In the genomic region with DNA sequence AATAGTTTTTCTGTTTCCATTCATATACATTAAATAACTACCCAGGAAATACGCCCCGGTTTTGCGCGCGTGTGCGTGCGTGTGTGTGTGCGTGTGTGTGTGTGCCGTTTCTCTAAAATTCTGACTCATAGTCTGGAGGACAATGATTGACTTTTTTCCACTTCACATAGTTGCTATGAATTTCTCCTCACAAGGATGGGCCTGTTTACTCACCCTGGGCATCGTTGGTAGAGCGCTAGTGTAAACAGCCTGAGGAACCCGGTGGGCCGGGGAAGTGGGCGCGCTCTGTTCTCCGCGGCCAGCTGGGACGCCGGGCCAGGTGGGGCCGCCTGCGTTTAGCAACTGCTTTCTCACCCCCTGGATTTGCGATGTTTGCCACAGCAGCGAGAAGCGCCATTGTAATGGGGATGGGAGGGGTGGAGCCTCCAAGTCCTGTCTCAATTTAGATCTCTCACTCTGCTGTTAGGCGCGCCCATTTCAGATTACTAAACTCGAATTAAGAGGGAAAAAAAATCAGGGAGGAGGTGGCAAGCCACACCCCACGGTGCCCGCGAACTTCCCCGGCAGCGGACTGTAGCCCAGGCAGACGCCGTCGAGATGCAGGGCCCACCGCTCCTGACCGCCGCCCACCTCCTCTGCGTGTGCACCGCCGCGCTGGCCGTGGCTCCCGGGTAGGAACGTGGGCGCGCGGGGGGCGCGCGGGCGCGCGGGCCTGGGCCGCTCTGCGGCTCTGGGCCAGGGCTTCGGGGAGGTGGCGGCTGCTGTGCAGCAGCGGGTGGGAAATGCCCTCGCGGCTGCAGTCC, we compare ENCODE assay signal across 8 cellular contexts. TPM values are rescaled to one million over a fixed set of nuclear protein-coding genes. Genes with fewer than 3 reads are reported as not detected.
DNase-seq lines count a peak whose midpoint lies in the region; ATAC-seq, FAIRE-seq and TF ChIP-seq lines count a peak whose summit lies in the region.

A gene (plus strand): TSS at position 585 of the 803 bp plus-strand sequence. CDS start 13 bp downstream, at position 598.

- CTCF ChIA-PET in BJ (lab: Yijun Ruan, JAX) = interaction anchor here (1.1 to 5.0 kb wide), 3 partner anchors 18 to 37 kb away, joined by 4 to 26 read pairs (median 4); no protein-coding TSS in a partner anchor

- H3K27ac ChIP-seq in RWPE2 (ENCODE audit: poor library complexity, severe bottlenecking) (peak within 1 kb of the TSS; percentile 99), pancreas (peak within 1 kb of the TSS in 1 of 4 donors; percentile 42), tibial nerve (peak within 1 kb of the TSS; percentile 54 to 89 (median 68))

- H3K4me1 ChIP-seq in RWPE2 (ENCODE audit: insufficient read depth, poor library complexity, severe bottlenecking) (peaks cover 34% of the 10 kb centered on the region), pancreas (no peaks in the 10 kb centered on the region), tibial nerve (peaks cover 0 to 22% (median 4%) of the 10 kb centered on the region in 4 donors)

- no peaks in the 10 kb centered on the region for H3K36me3 ChIP-seq in BJ (ENCODE audit: control insufficient read depth, insufficient read depth, low read length)
- H3K36me3 ChIP-seq in RWPE2 (ENCODE audit: low read depth) = peaks cover 31% of the 10 kb centered on the region
- no peaks in the 10 kb centered on the region for H3K36me3 ChIP-seq in pancreas
- H3K36me3 ChIP-seq in tibial nerve = no peaks in the 10 kb centered on the region

- no peaks in the 10 kb centered on the region for H3K9me3 ChIP-seq in RWPE2 (ENCODE audit: severe bottlenecking)
- no peaks in the 10 kb centered on the region for H3K9me3 ChIP-seq in pancreas
- no peaks in the 10 kb centered on the region for H3K9me3 ChIP-seq in tibial nerve

- H3K27me3 ChIP-seq in BJ (ENCODE audit: control insufficient read depth, insufficient read depth, low read length) = no peaks in the 10 kb centered on the region
- no peaks in the 10 kb centered on the region for H3K27me3 ChIP-seq in RWPE2 (ENCODE audit: insufficient read depth, poor library complexity, severe bottlenecking)
- peaks cover 0 to 22% (median 0%) of the 10 kb centered on the region in 4 donors for H3K27me3 ChIP-seq in pancreas
- H3K27me3 ChIP-seq in tibial nerve = no peaks in the 10 kb centered on the region

- no peak for DNase-seq in BJ (ENCODE audit: low read depth)
- DNase-seq in RWPE2 (ENCODE audit: low spot score) = peak; percentile 76
- DNase-seq in activated naive CD4-positive, alpha-beta T cell treated with Interleukin-2 at 50 U/mL for 16 hours = peak; percentile 75
- DNase-seq in head of caudate nucleus = peak in 38 of 42 donors; percentile 4 to 64 (median 38)
- peak in 4 of 6 donors; percentile 11 to 65 (median 39) for DNase-seq in pancreas
- peak in 1 of 2 donors; percentile 41 for DNase-seq in tibial nerve (ENCODE audit: low spot score in 2 of 2)

- POLR2A ChIA-PET in BJ (lab: Charles Lee) = no interaction called here

- ATAC-seq in GM19351 (IDR thresholded peaks at IDR 0.05; ENCODE audit: unreplicated experiment) (peak; percentile 55), HG03460 (IDR thresholded peaks at IDR 0.05; ENCODE audit: unreplicated experiment) (peak; percentile 60), RWPE2 (ENCODE audit: low read depth) (peak; percentile 81), pancreas (peak; percentile 35 to 76 (median 71))

- TF ChIP-seq EP300 in tibial nerve (IDR thresholded peaks at IDR 0.05) = peak in 1 of 2 donors; percentile 49

- H3K4me3 ChIP-seq in BJ (ENCODE audit: low read depth, low read length) (peak within 1 kb of the TSS; percentile 54), RWPE2 (ENCODE audit: severe bottlenecking) (peak within 1 kb of the TSS; percentile 54), pancreas (peak within 1 kb of the TSS; percentile 12 to 57 (median 28)), tibial nerve (peak within 1 kb of the TSS; percentile 53 to 62 (median 60))

- no peak for TF ChIP-seq CTCF in BJ (IDR thresholded peaks at IDR 0.05; ENCODE audit: insufficient read depth, low read depth, low read length)
- no peak for TF ChIP-seq CTCF in RWPE2 (IDR thresholded peaks at IDR 0.05; ENCODE audit: poor library complexity, severe bottlenecking)
- TF ChIP-seq CTCF in pancreas (IDR thresholded peaks at IDR 0.05) = no peak
- no peak for TF ChIP-seq CTCF in tibial nerve (IDR thresholded peaks at IDR 0.05)

- TF ChIP-seq POLR2A in tibial nerve (IDR thresholded peaks at IDR 0.05) = no peak

- no peak for FAIRE-seq in pancreas (lab: Jason Lieb, UNC)

- 8 to 9% methylated on average over 53 to 61 of the region's 61 CpGs for WGBS in pancreas, 2 donors
- WGBS in tibial nerve, 2 donors = 1 to 3% methylated on average over 43 to 60 of the region's 61 CpGs

- intact Hi-C loops in head of caudate nucleus (cut with DNase I) (no loop called here), pancreas (cut with DNase I) (no loop called here)

RNA-seq across cellular contexts. Expression of the gene that starts here (rescaled TPM):
- polyA plus RNA-seq in BJ (2011; rRNA removed) = 14.7 and 29.4 TPM in 2 replicates
- polyA minus RNA-seq in BJ (2011; rRNA and poly(A)+ RNA removed) = 10.3 and 10.4 TPM in 2 replicates
- total RNA-seq in pancreas = 1 to 10 TPM in 3 of 6 donors, under 1 TPM in 3; 0.24 to 2.6 (median 0.99) TPM
- polyA plus RNA-seq in pancreas = under 1 TPM; 0.23 to 0.26 TPM
- total RNA-seq in tibial nerve = 10 to 100 TPM in 3 of 4 donors, 1 to 10 TPM in 1; 7.8 to 19.0 (median 12.7) TPM

Comparison
In these comparisons a context has a peak if more than half of its experiments do, and no peak if none do; other contexts are left out.
1. RNA of the gene that starts here (polyA plus RNA-seq): 14.7 to 29.4 TPM in BJ; 0.23 to 0.26 TPM in pancreas; every median in the first group is over 10 times any median in the second.
2. Peak in every context shown above with its lines, with median percentiles within 50 percentile points of each other: H3K4me3 ChIP-seq and ATAC-seq.